Comparison of ENCODE assay signal across 35 cellular contexts in genomic region chr6:135557582-135557981, GRCh38.
"Had no signal": no experiment of that assay in that cellular context is flagged by ENCODE, and none has a peak within 500 bp of the region (broad histone marks: within the 10 kb centered on the region; RNA-seq: fewer than 3 reads in every experiment).

No MANE protein-coding gene starts in this region.

- H3K9me3 Mint-ChIP-seq: activated B cell treated with CpG ODN at 0.5 μM for 24 hours; activated CD4-positive, alpha-beta memory T cell treated with anti-CD3 and anti-CD28 coated beads, Interleukin-2, amount 10 ng/mL, durations not matched to agents 7 days and 5 days; activated naive CD4-positive, alpha-beta T cell treated with anti-CD3 and anti-CD28 coated beads for 36 hours; activated naive CD4-positive, alpha-beta T cell treated with anti-CD3 and anti-CD28 coated beads, Interleukin-2, amount 50 U/mL, for 24 hours; activated T-cell treated with anti-CD3 and anti-CD28 coated beads, Interleukin-2, amount 50 U/mL, for 24 hours; activated T-helper 17 cell treated with anti-CD3 and anti-CD28 coated beads, Interleukin-2, amount 50 U/mL, for 72 hours; central memory CD8-positive, alpha-beta T cell; dendritic cell treated with granulocyte-macrophage colony-stimulating factor and Interleukin-4, amounts not matched to agents 40 ng/mL and 50 ng/mL, for 4 days; endodermal cell had no signal

- H3K27ac Mint-ChIP-seq: activated B cell treated with CpG ODN at 0.5 μM for 24 hours; activated CD4-positive, alpha-beta memory T cell treated with anti-CD3 and anti-CD28 coated beads, Interleukin-2, amount 10 ng/mL, durations not matched to agents 7 days and 5 days; activated CD4-positive, alpha-beta T cell treated with anti-CD3 and anti-CD28 coated beads, Interleukin-2, amount 10 ng/mL, durations not matched to agents 7 days and 5 days; activated naive CD4-positive, alpha-beta T cell treated with anti-CD3 and anti-CD28 coated beads for 36 hours; activated naive CD4-positive, alpha-beta T cell treated with anti-CD3 and anti-CD28 coated beads, Interleukin-2, amount 50 U/mL, for 24 hours; activated naive CD8-positive, alpha-beta T cell treated with anti-CD3 and anti-CD28 coated beads, Interleukin-2, amount 10 ng/mL, durations not matched to agents 7 days and 5 days; activated T-cell treated with anti-CD3 and anti-CD28 coated beads, Interleukin-2, amount 50 U/mL, for 24 hours; activated T-cell treated with anti-CD3 and anti-CD28 coated beads, Interleukin-2, amount 50 U/mL, for 72 hours; activated T-helper 17 cell treated with anti-CD3 and anti-CD28 coated beads, Interleukin-2, amount 50 U/mL, for 72 hours; dendritic cell treated with granulocyte-macrophage colony-stimulating factor and Interleukin-4, amounts not matched to agents 40 ng/mL and 50 ng/mL, for 4 days; endodermal cell; T-helper 17 cell; T-helper 2 cell treated with Interferon-gamma antibody and Interleukin-4, amounts not matched to agents 5 μg/mL and 100 μg/mL, for 36 hours had no signal

- H3K36me3 Mint-ChIP-seq: activated naive CD4-positive, alpha-beta T cell treated with anti-CD3 and anti-CD28 coated beads, Interleukin-2, amount 50 U/mL, for 24 hours had no signal

- H3K4me3 ChIP-seq: coronary artery, dorsolateral prefrontal cortex, gastrocnemius medialis, heart left ventricle had no signal

- H3K9me3 ChIP-seq: gastrocnemius medialis, heart left ventricle had no signal

- H3K4me1 ChIP-seq: gastrocnemius medialis, heart left ventricle had no signal

- H3K27me3 Mint-ChIP-seq: activated B cell treated with CpG ODN at 0.5 μM for 24 hours; central memory CD8-positive, alpha-beta T cell; dendritic cell treated with granulocyte-macrophage colony-stimulating factor and Interleukin-4, amounts not matched to agents 40 ng/mL and 50 ng/mL, for 4 days had no signal

- ATAC-seq: activated CD4-positive, CD25-positive, alpha-beta regulatory T cell treated with anti-CD3 and anti-CD28 coated beads, Interleukin-2, amount 50 U/mL, for 24 hours; activated T-cell treated with anti-CD3 and anti-CD28 coated beads, Interleukin-2, amount 50 U/mL, for 72 hours; activated T-helper 17 cell treated with anti-CD3 and anti-CD28 coated beads, Interleukin-2, amount 50 U/mL, for 72 hours; esophagus mucosa; gastrocnemius medialis; heart left ventricle; T-helper 17 cell had no signal

- H3K27ac ChIP-seq: brain microvascular endothelial cell, coronary artery, dorsolateral prefrontal cortex, gastrocnemius medialis, heart left ventricle, WERI-Rb-1 had no signal

- DNase-seq: activated B cell treated with CpG ODN at 0.5 μM for 24 hours; activated CD4-positive, alpha-beta memory T cell treated with anti-CD3 and anti-CD28 coated beads, Interleukin-2, amount 10 ng/mL, durations not matched to agents 7 days and 5 days; activated CD4-positive, alpha-beta T cell treated with anti-CD3 and anti-CD28 coated beads, Interleukin-2, amount 10 ng/mL, durations not matched to agents 7 days and 5 days; activated CD4-positive, alpha-beta T cell treated with anti-CD3 and anti-CD28 coated beads, Interleukin-2, amount 50 U/mL, for 4 hours; activated CD8-positive, alpha-beta memory T cell treated with anti-CD3 and anti-CD28 coated beads, Interleukin-2, amount 50 U/mL, for 48 hours; activated effector memory CD4-positive, alpha-beta T cell treated with anti-CD3 and anti-CD28 coated beads, Interleukin-2, amount 50 U/mL, for 16 hours; activated naive CD4-positive, alpha-beta T cell treated with anti-CD3 and anti-CD28 coated beads for 36 hours; activated naive CD8-positive, alpha-beta T cell treated with anti-CD3 and anti-CD28 coated beads, Interleukin-2, amount 10 ng/mL, durations not matched to agents 7 days and 5 days; activated T-cell treated with anti-CD3 and anti-CD28 coated beads for 4 hours; activated T-cell treated with anti-CD3 and anti-CD28 coated beads, Interleukin-2, amount 50 U/mL, for 24 hours; activated T-cell treated with anti-CD3 and anti-CD28 coated beads, Interleukin-2, amount 50 U/mL, for 72 hours; amniotic stem cell; anterior cingulate cortex; brain microvascular endothelial cell; dorsolateral prefrontal cortex; effector memory CD4-positive, alpha-beta T cell; endodermal cell; foreskin fibroblast; gastrocnemius medialis; glutamatergic neuron; heart left ventricle; T-helper 1 cell; T-helper 17 cell; T1000; WERI-Rb-1 had no signal

- H3K27me3 ChIP-seq: brain microvascular endothelial cell, dorsolateral prefrontal cortex, gastrocnemius medialis, heart left ventricle had no signal

- H3K4me1 Mint-ChIP-seq: activated T-helper 17 cell treated with anti-CD3 and anti-CD28 coated beads, Interleukin-2, amount 50 U/mL, for 72 hours; endodermal cell; T-helper 17 cell had no signal

- H3K4me3 Mint-ChIP-seq: activated B cell treated with CpG ODN at 0.5 μM for 24 hours; activated CD4-positive, alpha-beta memory T cell treated with anti-CD3 and anti-CD28 coated beads, Interleukin-2, amount 10 ng/mL, durations not matched to agents 7 days and 5 days; activated CD4-positive, alpha-beta T cell treated with anti-CD3 and anti-CD28 coated beads, Interleukin-2, amount 10 ng/mL, durations not matched to agents 7 days and 5 days; activated naive CD4-positive, alpha-beta T cell treated with anti-CD3 and anti-CD28 coated beads for 36 hours; activated naive CD4-positive, alpha-beta T cell treated with anti-CD3 and anti-CD28 coated beads, Interleukin-2, amount 50 U/mL, for 24 hours; activated naive CD8-positive, alpha-beta T cell treated with anti-CD3 and anti-CD28 coated beads, Interleukin-2, amount 10 ng/mL, durations not matched to agents 7 days and 5 days; activated T-cell treated with anti-CD3 and anti-CD28 coated beads, Interleukin-2, amount 50 U/mL, for 24 hours; activated T-cell treated with anti-CD3 and anti-CD28 coated beads, Interleukin-2, amount 50 U/mL, for 72 hours; activated T-helper 17 cell treated with anti-CD3 and anti-CD28 coated beads, Interleukin-2, amount 50 U/mL, for 72 hours; central memory CD8-positive, alpha-beta T cell; dendritic cell treated with granulocyte-macrophage colony-stimulating factor and Interleukin-4, amounts not matched to agents 40 ng/mL and 50 ng/mL, for 4 days; endodermal cell; T-helper 17 cell; T-helper 2 cell treated with Interferon-gamma antibody and Interleukin-4, amounts not matched to agents 5 μg/mL and 100 μg/mL, for 36 hours had no signal

- FAIRE-seq: astrocyte, bronchial epithelial cell had no signal

- H3K36me3 ChIP-seq: brain microvascular endothelial cell, gastrocnemius medialis, heart left ventricle, WERI-Rb-1 had no signal
